ENCODE assay signal across 10 cellular contexts in the genomic region with DNA sequence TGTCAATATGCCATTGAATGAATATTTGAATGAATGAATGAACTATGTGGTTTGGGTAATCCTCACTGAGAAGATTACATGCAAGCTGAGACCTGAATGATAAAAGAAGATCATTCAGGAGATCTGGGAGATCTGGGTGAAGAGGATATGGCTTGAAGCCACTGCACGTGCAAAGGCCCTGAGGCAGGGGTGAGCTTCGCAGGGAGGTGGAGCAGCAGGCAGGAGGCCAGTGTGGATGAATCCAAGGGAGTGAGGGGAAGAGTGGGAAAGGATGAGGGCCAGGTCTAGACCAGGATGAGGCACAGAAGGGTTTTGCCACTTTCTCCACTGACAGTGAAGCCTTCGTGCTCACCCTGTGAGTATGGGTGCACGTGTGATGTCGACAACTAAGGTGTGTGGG. TPM values are rescaled to one million over a fixed set of nuclear protein-coding genes. Genes with fewer than 3 reads are reported as not detected.
"Had no signal": no experiment of that assay in that cellular context is flagged by ENCODE, and none has a peak within 500 bp of the region (broad histone marks: within the 10 kb centered on the region; RNA-seq: fewer than 3 reads in every experiment).

No MANE protein-coding gene starts in this region.

- DNase-seq: H9, HCEC 1CT, HFFc6, IMR-90, KBM-7 had no signal

- H3K27ac Mint-ChIP-seq: GM23338, H9, HFFc6 had no signal

- ATAC-seq: GM23338 had no signal

- H3K4me2 ChIP-seq: GM23338 had no signal

- H3K9me3 Mint-ChIP-seq: HFFc6 had no signal

- H3K4me1 Mint-ChIP-seq: GM23338, H9 had no signal

- H3K4me3 Mint-ChIP-seq: GM23338, H9, HFFc6 had no signal

- H3K4me3 ChIP-seq: GM23338 had no signal

- H2AFZ ChIP-seq: GM23338 had no signal

- FAIRE-seq: H1, H54, HTR-8/SVneo had no signal

RNA-seq across cellular contexts. Expression of a gene that starts 49.9 kb away (rescaled TPM):
- total RNA-seq: GM23338, H1, H9, HFFc6, HT-29, IMR-90 had no signal
- polyA plus RNA-seq: GM23338, H1, IMR-90 had no signal
